ENCODE assay signal across 13 cellular contexts in genomic region chr22:39212721-39213376, GRCh38. TPM values are rescaled to one million over a fixed set of nuclear protein-coding genes. Genes with fewer than 3 reads are reported as not detected.
DNase-seq lines count a peak whose midpoint lies in the region; ATAC-seq and TF ChIP-seq lines count a peak whose summit lies in the region.
"Had no signal": no experiment of that assay in that cellular context is flagged by ENCODE, and none has a peak within 500 bp of the region (broad histone marks: within the 10 kb centered on the region; RNA-seq: fewer than 3 reads in every experiment).

No MANE protein-coding gene starts in this region.

- H4K20me1 ChIP-seq in Loucy (ENCODE audit: insufficient read depth, low read length, poor library complexity, severe bottlenecking), result no peaks in the 10 kb centered on the region

- H3K36me3 Mint-ChIP-seq in chondrocyte (ENCODE audit: low read depth), result peaks cover 2% of the 10 kb centered on the region

- ATAC-seq in omental fat pad (ENCODE audit: low FRiP score), result peak; percentile 94
- ATAC-seq in HG02970 (IDR thresholded peaks at IDR 0.05; ENCODE audit: low FRiP score, unreplicated experiment), result no peak
- ATAC-seq: heart right ventricle had no signal

- H3K27me3 ChIP-seq in Loucy (ENCODE audit: insufficient read depth, low read length, poor library complexity, severe bottlenecking), result no peaks in the 10 kb centered on the region
- H3K27me3 ChIP-seq: ascending aorta, heart right ventricle had no signal

- peak overlapping the region; percentile 57; the same call in 1 of the 2 replicates for H2AFZ ChIP-seq in Loucy (ENCODE audit: low read length)

- no peaks in the 10 kb centered on the region for H3K79me2 ChIP-seq in Loucy (ENCODE audit: insufficient read depth, low read length)

- no peaks in the 10 kb centered on the region for H3K9me3 ChIP-seq in Loucy (ENCODE audit: insufficient read depth, low read depth, low read length)
- H3K9me3 ChIP-seq: ascending aorta, neutrophil had no signal

- no peaks in the 10 kb centered on the region for H3F3A ChIP-seq in Loucy (ENCODE audit: low read depth)

- in situ Hi-C loops in GM13976 (cut with MboI; ENCODE audit: low sequenced_read_pairs, unreplicated experiment), result no loop called here

- no peaks in the 10 kb centered on the region for H3K27me3 Mint-ChIP-seq in chondrocyte (ENCODE audit: low read depth)

- peaks cover 17% of the 10 kb centered on the region for H3K4me1 Mint-ChIP-seq in chondrocyte (ENCODE audit: low read depth)

- H3K9me2 ChIP-seq in Loucy (replicated peaks; ENCODE audit: low read depth, low read length), result no peaks in the 10 kb centered on the region

- TF ChIP-seq CTCF in GM13976 (IDR thresholded peaks at IDR 0.05; ENCODE audit: borderline replicate concordance, control extremely low read depth, extremely low read depth, insufficient read depth, missing control alignments) (no peak), Loucy (conservative IDR thresholded peaks at IDR 0.05; ENCODE audit: low read length) (peak; percentile 41; the same call in 1 of the 2 replicates), chondrocyte (IDR thresholded peaks at IDR 0.05) (no peak), omental fat pad (IDR thresholded peaks at IDR 0.05) (no peak), GM20000 (IDR thresholded peaks at IDR 0.05; ENCODE audit: extremely low read depth, missing control alignments) (no peak)

- no peak overlapping the region for H3K4me2 ChIP-seq in Loucy (ENCODE audit: low read depth, low read length, poor library complexity, severe bottlenecking)

- no peaks in the 10 kb centered on the region for H3K4me1 ChIP-seq in Loucy (ENCODE audit: insufficient read depth, low read length, poor library complexity, severe bottlenecking)
- H3K4me1 ChIP-seq: ascending aorta had no signal

- no peak overlapping the region for H3K27ac Mint-ChIP-seq in chondrocyte (ENCODE audit: unreplicated experiment)

- H3K36me3 ChIP-seq in Loucy (ENCODE audit: insufficient read depth, low read length), result no peaks in the 10 kb centered on the region
- H3K36me3 ChIP-seq: ascending aorta, neutrophil had no signal

- DNase-seq in GM13976 (ENCODE audit: low spot score) (peak; percentile 20), chondrocyte (ENCODE audit: low spot score) (peak; percentile 36), omental fat pad (ENCODE audit: low spot score) (no peak), NCI-H1105 treated with DMSO at 0.1 percent for 48 hours (lab: John Stamatoyannopoulos, UW) (no peak), GM20000 (ENCODE audit: low spot score) (no peak), 8988T (no peak)
- DNase-seq: activated CD4-positive, alpha-beta T cell treated with anti-CD3 and anti-CD28 coated beads for 4 hours; heart right ventricle; NCI-H748 treated with DMSO at 0.1 percent for 48 hours had no signal

- H3K4me3 Mint-ChIP-seq in chondrocyte (ENCODE audit: unreplicated experiment), result no peak overlapping the region

- H3K9me3 Mint-ChIP-seq in chondrocyte (ENCODE audit: low read depth), result peaks cover 4% of the 10 kb centered on the region

- no peak overlapping the region for H3K9ac ChIP-seq in Loucy (ENCODE audit: low read depth, low read length, poor library complexity, severe bottlenecking)

- no peak overlapping the region for H3K4me3 ChIP-seq in Loucy (ENCODE audit: low read length, poor library complexity, severe bottlenecking)
- H3K4me3 ChIP-seq: ascending aorta, heart right ventricle had no signal

RNA-seq across cellular contexts. Expression of gene PDGFB, which starts 31.9 kb away (rescaled TPM):
- 10.5 to 16.9 TPM (median 16.5 TPM) in 3 replicates for total RNA-seq in chondrocyte
- total RNA-seq in omental fat pad, result 10 to 100 TPM; 11.6 to 33.1 (median 14.6) TPM

Comparison
In these comparisons a context has a peak if more than half of its experiments do, and no peak if none do; other contexts are left out.
1. DNase-seq: peak in GM13976 (single experiment) and chondrocyte (single experiment); none in omental fat pad (single experiment), NCI-H1105 treated with DMSO at 0.1 percent for 48 hours (single experiment), GM20000 (single experiment) and 8988T (single experiment).